ENCODE assay signal across 29 cellular contexts in genomic region chr7:36132025-36132424, GRCh38. TPM values are rescaled to one million over a fixed set of nuclear protein-coding genes. Genes with fewer than 3 reads are reported as not detected.
DNase-seq lines count a peak whose midpoint lies in the region; ATAC-seq, FAIRE-seq and TF ChIP-seq lines count a peak whose summit lies in the region.
"Had no signal": no experiment of that assay in that cellular context is flagged by ENCODE, and none has a peak within 500 bp of the region (broad histone marks: within the 10 kb centered on the region; RNA-seq: fewer than 3 reads in every experiment).

No MANE protein-coding gene starts in this region.

- H3K18ac ChIP-seq in IMR-90 (ENCODE audit: low read depth, low read length) (no peak overlapping the region), H1 (ENCODE audit: extremely low read depth, low read length) (no peak overlapping the region)

- no peak for TF ChIP-seq EP300 in H1 (IDR thresholded peaks at IDR 0.05; ENCODE audit: borderline replicate concordance in 1 of 2, low read depth in 2 of 2, low read length in 2 of 2)

- H3K36me3 ChIP-seq in IMR-90 (ENCODE audit: control insufficient read depth, insufficient read depth, low read length) (no peaks in the 10 kb centered on the region), H1 (ENCODE audit: control insufficient read depth in 2 of 4, insufficient read depth in 4 of 4, low read length in 3 of 4) (no peaks in the 10 kb centered on the region)
- H3K36me3 ChIP-seq: ovary, right atrium auricular region, SJSA1, suprapubic skin had no signal

- peaks cover 3% of the 10 kb centered on the region for H3K9me3 Mint-ChIP-seq in nephron progenitor cell
- H3K9me3 Mint-ChIP-seq: activated naive CD4-positive, alpha-beta T cell treated with anti-CD3 and anti-CD28 coated beads, Interleukin-2, amount 50 U/mL, for 24 hours; activated T-helper 1 cell treated with anti-CD3 and anti-CD28 coated beads, Interleukin-12 subunit alpha, Interleukin-12 subunit beta, Interleukin-2, Interleukin-4 antibody, amounts not matched to agents 30 ng/mL and 10 ng/mL and 1 ng/mL, durations not matched to agents 14 hours and 24 hours and 36 hours; CD8-positive, alpha-beta T cell; GM23338; nephron; stimulated activated memory B cell treated with anti-CD40 and anti-IgM and Interleukin-4, amounts not matched to agents 10 μg/mL and 1 μg/mL and 100 μg/mL, for 72 hours had no signal

- no peak overlapping the region for H3K27ac Mint-ChIP-seq in nephron progenitor cell
- H3K27ac Mint-ChIP-seq: activated naive CD4-positive, alpha-beta T cell treated with anti-CD3 and anti-CD28 coated beads, Interleukin-2, amount 50 U/mL, for 24 hours; activated T-helper 1 cell treated with anti-CD3 and anti-CD28 coated beads, Interleukin-12 subunit alpha, Interleukin-12 subunit beta, Interleukin-2, Interleukin-4 antibody, amounts not matched to agents 30 ng/mL and 10 ng/mL and 1 ng/mL, durations not matched to agents 14 hours and 24 hours and 36 hours; CD8-positive, alpha-beta T cell; GM23338; nephron; stimulated activated memory B cell treated with anti-CD40 and anti-IgM and Interleukin-4, amounts not matched to agents 10 μg/mL and 1 μg/mL and 100 μg/mL, for 72 hours; T-helper 17 cell had no signal

- no peaks in the 10 kb centered on the region for H3K9me3 ChIP-seq in IMR-90 (ENCODE audit: control insufficient read depth, insufficient read depth, low read length)
- no peaks in the 10 kb centered on the region for H3K9me3 ChIP-seq in H1 (ENCODE audit: insufficient read depth in 2 of 2, low read depth in 1 of 2, low read length in 1 of 2)
- H3K9me3 ChIP-seq: ovary, right atrium auricular region, SJSA1, suprapubic skin had no signal

- H3K4me3 Mint-ChIP-seq in nephron progenitor cell, result no peak overlapping the region
- H3K4me3 Mint-ChIP-seq: activated naive CD4-positive, alpha-beta T cell treated with anti-CD3 and anti-CD28 coated beads, Interleukin-2, amount 50 U/mL, for 24 hours; activated T-helper 1 cell treated with anti-CD3 and anti-CD28 coated beads, Interleukin-12 subunit alpha, Interleukin-12 subunit beta, Interleukin-2, Interleukin-4 antibody, amounts not matched to agents 30 ng/mL and 10 ng/mL and 1 ng/mL, durations not matched to agents 14 hours and 24 hours and 36 hours; CD8-positive, alpha-beta T cell; GM23338; nephron; stimulated activated memory B cell treated with anti-CD40 and anti-IgM and Interleukin-4, amounts not matched to agents 10 μg/mL and 1 μg/mL and 100 μg/mL, for 72 hours; T-helper 17 cell had no signal

- H3K36me3 Mint-ChIP-seq in nephron progenitor cell (ENCODE audit: low read depth), result no peaks in the 10 kb centered on the region
- H3K36me3 Mint-ChIP-seq: activated naive CD4-positive, alpha-beta T cell treated with anti-CD3 and anti-CD28 coated beads, Interleukin-2, amount 50 U/mL, for 24 hours; CD8-positive, alpha-beta T cell; stimulated activated memory B cell treated with anti-CD40 and anti-IgM and Interleukin-4, amounts not matched to agents 10 μg/mL and 1 μg/mL and 100 μg/mL, for 72 hours had no signal

- H3K56ac ChIP-seq in IMR-90 (ENCODE audit: extremely low read depth, insufficient read depth, low read length) (no peak overlapping the region), H1 (replicated peaks; ENCODE audit: insufficient read length, low read depth, low read length) (no peak overlapping the region)

- H3K9ac ChIP-seq in IMR-90 (ENCODE audit: low read depth, low read length), result no peak overlapping the region
- H3K9ac ChIP-seq in H1 (replicated peaks in 1 of 4; ENCODE audit: extremely low read depth in 1 of 4, low read depth in 3 of 4, low read length in 3 of 4), result no peak overlapping the region

- no peaks in the 10 kb centered on the region for H3K23me2 ChIP-seq in H1 (ENCODE audit: low read depth, low read length)

- no peak overlapping the region for H4K91ac ChIP-seq in IMR-90 (ENCODE audit: insufficient read depth, low read depth, low read length)
- H4K91ac ChIP-seq in H1 (replicated peaks; ENCODE audit: insufficient read length, low read length), result no peak overlapping the region

- peaks cover 7% of the 10 kb centered on the region for H3K27me3 Mint-ChIP-seq in nephron progenitor cell (ENCODE audit: low read depth, poor library complexity)
- H3K27me3 Mint-ChIP-seq: activated naive CD4-positive, alpha-beta T cell treated with anti-CD3 and anti-CD28 coated beads, Interleukin-2, amount 50 U/mL, for 24 hours; T-helper 17 cell had no signal

- H2AFZ ChIP-seq in IMR-90 (replicated peaks; ENCODE audit: low read length, poor library complexity) (no peak overlapping the region), H1 (ENCODE audit: low read length) (no peak overlapping the region)
- H2AFZ ChIP-seq: GM23338 had no signal

- H2AK5ac ChIP-seq in IMR-90 (ENCODE audit: low read depth, low read length) (no peak overlapping the region), H1 (ENCODE audit: low read depth, low read length) (no peak overlapping the region)

- H3K79me2 ChIP-seq in H1 (ENCODE audit: control insufficient read depth in 1 of 2, insufficient read depth in 2 of 2, low read length in 2 of 2), result no peaks in the 10 kb centered on the region

- H3K4me2 ChIP-seq in IMR-90 (ENCODE audit: low read depth, low read length) (no peak overlapping the region), H1 (ENCODE audit: insufficient read depth in 1 of 2, low read depth in 2 of 2, low read length in 2 of 2) (no peak overlapping the region)
- H3K4me2 ChIP-seq: GM23338 had no signal

- H3K27ac ChIP-seq in IMR-90 (ENCODE audit: insufficient read depth, low read length), result no peak overlapping the region
- H3K27ac ChIP-seq in H1 (ENCODE audit: low read depth, low read length), result no peak overlapping the region
- H3K27ac ChIP-seq: ovary, right atrium auricular region, SJSA1, suprapubic skin had no signal

- H3K4me3 ChIP-seq in IMR-90 (ENCODE audit: insufficient read depth, low read depth, low read length), result no peak overlapping the region
- H3K4me3 ChIP-seq in H1 (ENCODE audit: extremely low read depth in 1 of 4, insufficient read depth in 2 of 4, low read depth in 3 of 4, low read length in 4 of 4), result no peak overlapping the region
- H3K4me3 ChIP-seq: GM23338, ovary, right atrium auricular region, SJSA1, suprapubic skin had no signal

- peaks cover 3% of the 10 kb centered on the region; the same call in 1 of the 2 replicates for H3K9me1 ChIP-seq in IMR-90 (ENCODE audit: insufficient read depth, low read length)

- H2BK15ac ChIP-seq in IMR-90 (ENCODE audit: low read depth, low read length), result no peak overlapping the region
- H2BK15ac ChIP-seq in H1 (ENCODE audit: low read length), result no peak overlapping the region

- DNase-seq in NCI-H2107 treated with DMSO at 0.1 percent for 48 hours (lab: John Stamatoyannopoulos, UW; ENCODE audit: unreplicated experiment), result peak; percentile 44
- no peak for DNase-seq in NCI-H2107 (lab: John Stamatoyannopoulos, UW)
- DNase-seq in IMR-90, result no peak
- peak; percentile 6 for DNase-seq in OCI-M1 (lab: John Stamatoyannopoulos, UW)
- no peak for DNase-seq in H1 (ENCODE audit: low read depth in 1 of 2, low spot score in 2 of 2)
- DNase-seq in GM19240 (ENCODE audit: insufficient read length, low spot score), result no peak
- no peak for DNase-seq in nephron progenitor cell
- DNase-seq: activated CD4-positive, alpha-beta T cell treated with anti-CD3 and anti-CD28 coated beads, Interleukin-2, amount 50 U/mL, for 1 hour; CD8-positive, alpha-beta T cell; DMS53; GDM1; NCI-H1092; ovary; stimulated activated CD4-positive, alpha-beta T cell treated with anti-CD3 and anti-CD28 coated beads, Interleukin-4, amount 100 ng/mL, for 1 hour; T-helper 17 cell had no signal

- 0 out of 2 replicates have a peak, but pooled peaks have one; percentile 4 for TF ChIP-seq RAD21 in IMR-90 (IDR thresholded peaks at IDR 0.05; ENCODE audit: low read length)
- TF ChIP-seq RAD21 in H1 (IDR thresholded peaks at IDR 0.05 in 1 of 2, conservative IDR thresholded peaks at IDR 0.05 in 1 of 2; ENCODE audit: low read depth in 2 of 2, low read length in 2 of 2), result peak; percentile 49 to 53

- H3K79me1 ChIP-seq in IMR-90 (ENCODE audit: low read depth in 1 of 2, low read length in 2 of 2), result no peaks in the 10 kb centered on the region
- no peaks in the 10 kb centered on the region for H3K79me1 ChIP-seq in H1 (ENCODE audit: low read depth, low read length)

- peaks cover 29% of the 10 kb centered on the region for H3K4me1 Mint-ChIP-seq in nephron progenitor cell
- H3K4me1 Mint-ChIP-seq: stimulated activated memory B cell treated with anti-CD40 and anti-IgM and Interleukin-4, amounts not matched to agents 10 μg/mL and 1 μg/mL and 100 μg/mL, for 72 hours had no signal

- no peak for FAIRE-seq in H1 (lab: Jason Lieb, UNC)
- FAIRE-seq: A204.1, endometrium, islet of Langerhans, RCC 7860, urothelium cell line had no signal

- TF ChIP-seq POLR2A in IMR-90 (IDR thresholded peaks at IDR 0.05; ENCODE audit: low read depth, low read length) (no peak), H1 (IDR thresholded peaks at IDR 0.05; ENCODE audit: control extremely low read depth in 1 of 2, low read depth in 2 of 2, low read length in 2 of 2) (no peak)

- no peak overlapping the region for H4K5ac ChIP-seq in IMR-90 (ENCODE audit: low read depth, low read length)
- H4K5ac ChIP-seq in H1 (ENCODE audit: insufficient read length, low read depth, low read length), result no peak overlapping the region

- CTCF ChIA-PET in IMR-90 (lab: Yijun Ruan, JAX), result interaction anchor here (0.9 kb wide), 1 partner anchor 27 kb away, joined by 3 read pairs; no protein-coding TSS in a partner anchor
- CTCF ChIA-PET in H1 (lab: Charles Lee; ENCODE audit: partially characterized antibody), result interaction anchor here (0.7 to 2.1 kb wide), 16 partner anchors 10 to 225 kb away, joined by 3 to 11 read pairs (median 3); no protein-coding TSS in a partner anchor

- H3K23ac ChIP-seq in IMR-90 (ENCODE audit: low read depth, low read length) (no peak overlapping the region), H1 (ENCODE audit: insufficient read length) (no peak overlapping the region)

- 89% methylated on average over 3 of the region's 8 CpGs; no CpG with 5 or more reads in 1 of the 2 experiments for WGBS in IMR-90 (ENCODE audit: extremely low coverage in 2 of 2, insufficient read length in 1 of 2), 2 experiments
- whole genome bisulfite sequencing in H1 (ENCODE audit: extremely low coverage in 1 of 2, insufficient coverage in 1 of 2, insufficient read length in 1 of 2, insufficient replicate concordance in 2 of 2, low coverage in 1 of 2, low lambda C conversion rate in 2 of 2, missing lambda C conversion rate in 1 of 2), 2 experiments, result 93% methylated on average over 8 of the region's 8 CpGs; no CpG with 5 or more reads in 1 of the 2 experiments

- no peak overlapping the region for H3K4ac ChIP-seq in IMR-90 (ENCODE audit: low read depth, low read length)
- no peak overlapping the region for H3K4ac ChIP-seq in H1 (replicated peaks; ENCODE audit: insufficient read length, low read depth, low read length)

- no peak overlapping the region for H2AK9ac ChIP-seq in IMR-90 (replicated peaks; ENCODE audit: low read depth, low read length, poor library complexity)

- H2BK5ac ChIP-seq in IMR-90 (ENCODE audit: low read depth, low read length, poor library complexity, severe bottlenecking) (no peak overlapping the region), H1 (ENCODE audit: low read depth, low read length) (no peak overlapping the region)

- no peak for TF ChIP-seq CTCF in IMR-90 (conservative IDR thresholded peaks at IDR 0.05; ENCODE audit: low read depth, low read length)
- TF ChIP-seq CTCF in H1 (IDR thresholded peaks at IDR 0.05; ENCODE audit: control extremely low read depth in 1 of 3, insufficient read depth in 1 of 3, low read depth in 1 of 3, low read length in 3 of 3), result peak in 1 of 3 experiments; percentile 24; a peak in 1 of 4 replicates
- TF ChIP-seq CTCF in nephron progenitor cell (IDR thresholded peaks at IDR 0.05), result no peak

- H3K4me1 ChIP-seq in IMR-90 (ENCODE audit: control insufficient read depth, insufficient read depth, low read length), result peaks cover 4% of the 10 kb centered on the region; the same call in 1 of the 2 replicates
- H3K4me1 ChIP-seq in H1 (replicated peaks in 1 of 4; ENCODE audit: control insufficient read depth in 3 of 4, insufficient read depth in 4 of 4, low read length in 3 of 4), result no peaks in the 10 kb centered on the region

- H4K20me1 ChIP-seq in IMR-90 (ENCODE audit: insufficient read depth, low read length) (no peaks in the 10 kb centered on the region), H1 (replicated peaks in 1 of 2; ENCODE audit: control insufficient read depth in 1 of 2, insufficient read depth in 2 of 2, low read length in 2 of 2) (no peaks in the 10 kb centered on the region)

- ATAC-seq in IMR-90 (ENCODE audit: low read depth) (no peak), GM21717 (IDR thresholded peaks at IDR 0.05; ENCODE audit: unreplicated experiment) (no peak)
- ATAC-seq: CD8-positive, alpha-beta T cell; GM23338; stimulated activated memory B cell treated with anti-CD40 and anti-IgM and Interleukin-4, amounts not matched to agents 10 μg/mL and 1 μg/mL and 100 μg/mL, for 72 hours; T-helper 17 cell had no signal

- no TSS peak for BruUV-seq in IMR-90 (replicated peaks; lab: Mats Ljungman, UMichigan)

- dilution Hi-C loops in IMR-90 (cut with HindIII; ENCODE audit: low sequenced_read_pairs, unreplicated experiment), result no loop called here

- H3K14ac ChIP-seq in IMR-90 (replicated peaks; ENCODE audit: low read depth, low read length) (no peak overlapping the region), H1 (ENCODE audit: insufficient read length) (no peak overlapping the region)

- POLR2A ChIA-PET in IMR-90 (lab: Charles Lee; ENCODE audit: unreplicated experiment) (no interaction called here), H1 (lab: Charles Lee; ENCODE audit: partially characterized antibody) (interaction anchor here (0.7 to 1.0 kb wide), 2 partner anchors 10 to 102 kb away, joined by 3 read pairs; no protein-coding TSS in a partner anchor)

- peaks cover 10% of the 10 kb centered on the region for H3K27me3 ChIP-seq in IMR-90 (ENCODE audit: control insufficient read depth, insufficient read depth, low read length)
- H3K27me3 ChIP-seq in H1 (replicated peaks in 1 of 4; ENCODE audit: control insufficient read depth in 3 of 4, extremely low read depth in 1 of 4, insufficient read depth in 3 of 4, low read length in 3 of 4), result peaks cover 0 to 2% (median 0%) of the 10 kb centered on the region in 4 experiments; a peak in 1 of 7 replicates
- H3K27me3 ChIP-seq: ovary, right atrium auricular region, SJSA1, suprapubic skin had no signal

- no peak overlapping the region for H4K8ac ChIP-seq in IMR-90 (ENCODE audit: low read depth in 2 of 2, low read length in 2 of 2)
- no peak overlapping the region for H4K8ac ChIP-seq in H1 (ENCODE audit: extremely low read depth, insufficient read depth, low read length)

- no peak overlapping the region for H2BK120ac ChIP-seq in IMR-90 (ENCODE audit: low read depth, low read length)
- H2BK120ac ChIP-seq in H1 (replicated peaks; ENCODE audit: low read depth, low read length), result no peak overlapping the region

- H2BK12ac ChIP-seq in H1 (ENCODE audit: low read depth, low read length), result no peak overlapping the region

- H2BK20ac ChIP-seq in IMR-90 (ENCODE audit: low read depth, low read length) (no peak overlapping the region), H1 (ENCODE audit: low read length) (no peak overlapping the region)

- in situ Hi-C loops in IMR-90 (cut with MboI; ENCODE audit: low sequenced_read_pairs), result no loop called here

- intact Hi-C loops in IMR-90 (cut with micrococcal nuclease), result no loop called here

RNA-seq across cellular contexts. Expression of gene EEPD1, which starts 21.0 kb away (rescaled TPM):
- total RNA-seq in IMR-90 (2012; rRNA removed), result 7.3 and 8.1 TPM in 2 replicates
- polyA plus RNA-seq in IMR-90 (2012; rRNA removed) (13.9 and 15.2 TPM in 2 replicates), H1 (2011; rRNA removed) (3.1 and 5.5 TPM in 2 replicates)
- polyA plus RNA-seq in IMR-90 (2012; cell fraction: cytosol; rRNA removed), result 8.0 and 14.9 TPM in 2 replicates
- polyA plus RNA-seq in IMR-90 (2012; cell fraction: nucleus; rRNA removed; ENCODE audit: low replicate concordance), result 39.3 and 53.7 TPM in 2 replicates
- 5.7 and 7.8 TPM in 2 replicates for total RNA-seq in H1 (2021; fragmentation: NEBNext Ultra II Directional; extraction: Animal tissue kit (Norgen Biotek cat#: 25700))
- polyA plus RNA-seq in H1 (2011; cell fraction: cytosol; rRNA removed), result 5.7 TPM
- polyA plus RNA-seq in H1 (2011; cell fraction: nucleus; rRNA removed), result 7.1 TPM
- polyA plus RNA-seq in H1 (2012, experiment 1 of 2), result 7.2 to 9.2 TPM (median 8.5 TPM) in 4 replicates
- 4.9 TPM for polyA plus RNA-seq in H1 (2012, experiment 2 of 2)
- polyA plus RNA-seq in H1 (2013, experiment 1 of 2), result 6.3 TPM
- polyA plus RNA-seq in H1 (2013, experiment 2 of 2), result 6.8 TPM
- polyA minus RNA-seq in H1 (2011; rRNA and poly(A)+ RNA removed), result 4.5 and 4.8 TPM in 2 replicates
- polyA minus RNA-seq in H1 (2011; cell fraction: cytosol; rRNA and poly(A)+ RNA removed), result 5.0 TPM
- 10.7 TPM for polyA minus RNA-seq in H1 (2011; cell fraction: nucleus; rRNA and poly(A)+ RNA removed)

Comparison
In these comparisons a context has a peak if more than half of its experiments do, and no peak if none do; other contexts are left out.
1. DNase-seq: peak in NCI-H2107 treated with DMSO at 0.1 percent for 48 hours (single experiment) and OCI-M1 (single experiment); none in NCI-H2107 (single experiment), IMR-90 (single experiment), H1 (0 of 2), GM19240 (single experiment) and nephron progenitor cell (single experiment).